In the genomic region with DNA sequence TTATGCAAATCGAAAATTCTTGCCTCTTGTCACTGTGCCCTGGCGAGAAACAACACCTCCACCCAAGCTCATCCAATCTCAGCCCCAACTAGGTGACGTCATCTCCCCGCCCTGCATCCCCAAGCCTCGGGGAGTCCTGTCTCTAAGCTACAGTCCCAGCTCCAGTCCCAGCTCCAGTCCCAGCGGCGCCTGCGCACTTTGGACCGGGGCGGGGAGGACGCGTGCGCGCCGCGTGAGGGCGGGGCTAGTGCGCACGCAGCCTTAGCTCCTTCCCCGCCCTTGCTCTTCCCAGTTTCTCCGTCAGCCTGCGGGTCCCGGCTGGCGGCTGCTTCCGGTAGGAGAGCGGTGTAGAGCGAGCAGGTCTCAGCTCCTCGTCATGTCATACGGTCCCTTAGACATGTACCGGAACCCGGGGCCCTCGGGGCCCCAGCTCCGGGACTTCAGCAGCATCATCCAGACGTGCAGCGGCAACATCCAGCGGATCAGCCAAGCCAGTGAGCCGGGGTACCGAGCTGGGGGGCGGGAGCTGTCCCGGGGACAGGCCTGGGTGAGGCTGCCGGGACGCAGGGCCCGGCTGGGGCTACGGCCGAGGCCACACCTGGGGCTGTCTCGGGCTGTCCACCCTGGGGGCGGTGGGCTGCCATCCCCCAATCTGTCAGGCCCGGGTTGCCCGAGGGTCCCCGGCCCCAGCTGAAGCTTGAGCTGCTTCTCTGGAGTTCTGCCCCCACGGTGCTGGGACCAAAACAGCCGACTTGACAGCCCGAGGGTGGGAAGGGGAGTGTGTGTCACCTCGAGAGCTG, we compare ENCODE assay signal across 1 cellular context.
TF ChIP-seq lines count a peak whose summit lies in the region.

A gene (plus strand): TSS at position 288 of the 800 bp plus-strand sequence. CDS start 89 bp downstream, at position 377.

TF ChIP-seq in HepG2, 621 proteins besides CTCF, POLR2A, EP300 and RAD21 (continued from another document and continues in another):
- TF ChIP-seq, protein P1, sequence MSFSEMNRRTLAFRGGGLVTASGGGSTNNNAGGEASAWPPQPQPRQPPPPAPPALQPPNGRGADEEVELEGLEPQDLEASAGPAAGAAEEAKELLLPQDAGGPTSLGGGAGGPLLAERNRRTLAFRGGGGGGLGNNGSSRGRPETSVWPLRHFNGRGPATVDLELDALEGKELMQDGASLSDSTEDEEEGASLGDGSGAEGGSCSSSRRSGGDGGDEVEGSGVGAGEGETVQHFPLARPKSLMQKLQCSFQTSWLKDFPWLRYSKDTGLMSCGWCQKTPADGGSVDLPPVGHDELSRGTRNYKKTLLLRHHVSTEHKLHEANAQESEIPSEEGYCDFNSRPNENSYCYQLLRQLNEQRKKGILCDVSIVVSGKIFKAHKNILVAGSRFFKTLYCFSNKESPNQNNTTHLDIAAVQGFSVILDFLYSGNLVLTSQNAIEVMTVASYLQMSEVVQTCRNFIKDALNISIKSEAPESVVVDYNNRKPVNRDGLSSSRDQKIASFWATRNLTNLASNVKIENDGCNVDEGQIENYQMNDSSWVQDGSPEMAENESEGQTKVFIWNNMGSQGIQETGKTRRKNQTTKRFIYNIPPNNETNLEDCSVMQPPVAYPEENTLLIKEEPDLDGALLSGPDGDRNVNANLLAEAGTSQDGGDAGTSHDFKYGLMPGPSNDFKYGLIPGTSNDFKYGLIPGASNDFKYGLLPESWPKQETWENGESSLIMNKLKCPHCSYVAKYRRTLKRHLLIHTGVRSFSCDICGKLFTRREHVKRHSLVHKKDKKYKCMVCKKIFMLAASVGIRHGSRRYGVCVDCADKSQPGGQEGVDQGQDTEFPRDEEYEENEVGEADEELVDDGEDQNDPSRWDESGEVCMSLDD (CRISPR knock-in tag; IDR thresholded peaks at IDR 0.05; ENCODE audit: borderline replicate concordance), result no peak
- TF ChIP-seq, protein P2, sequence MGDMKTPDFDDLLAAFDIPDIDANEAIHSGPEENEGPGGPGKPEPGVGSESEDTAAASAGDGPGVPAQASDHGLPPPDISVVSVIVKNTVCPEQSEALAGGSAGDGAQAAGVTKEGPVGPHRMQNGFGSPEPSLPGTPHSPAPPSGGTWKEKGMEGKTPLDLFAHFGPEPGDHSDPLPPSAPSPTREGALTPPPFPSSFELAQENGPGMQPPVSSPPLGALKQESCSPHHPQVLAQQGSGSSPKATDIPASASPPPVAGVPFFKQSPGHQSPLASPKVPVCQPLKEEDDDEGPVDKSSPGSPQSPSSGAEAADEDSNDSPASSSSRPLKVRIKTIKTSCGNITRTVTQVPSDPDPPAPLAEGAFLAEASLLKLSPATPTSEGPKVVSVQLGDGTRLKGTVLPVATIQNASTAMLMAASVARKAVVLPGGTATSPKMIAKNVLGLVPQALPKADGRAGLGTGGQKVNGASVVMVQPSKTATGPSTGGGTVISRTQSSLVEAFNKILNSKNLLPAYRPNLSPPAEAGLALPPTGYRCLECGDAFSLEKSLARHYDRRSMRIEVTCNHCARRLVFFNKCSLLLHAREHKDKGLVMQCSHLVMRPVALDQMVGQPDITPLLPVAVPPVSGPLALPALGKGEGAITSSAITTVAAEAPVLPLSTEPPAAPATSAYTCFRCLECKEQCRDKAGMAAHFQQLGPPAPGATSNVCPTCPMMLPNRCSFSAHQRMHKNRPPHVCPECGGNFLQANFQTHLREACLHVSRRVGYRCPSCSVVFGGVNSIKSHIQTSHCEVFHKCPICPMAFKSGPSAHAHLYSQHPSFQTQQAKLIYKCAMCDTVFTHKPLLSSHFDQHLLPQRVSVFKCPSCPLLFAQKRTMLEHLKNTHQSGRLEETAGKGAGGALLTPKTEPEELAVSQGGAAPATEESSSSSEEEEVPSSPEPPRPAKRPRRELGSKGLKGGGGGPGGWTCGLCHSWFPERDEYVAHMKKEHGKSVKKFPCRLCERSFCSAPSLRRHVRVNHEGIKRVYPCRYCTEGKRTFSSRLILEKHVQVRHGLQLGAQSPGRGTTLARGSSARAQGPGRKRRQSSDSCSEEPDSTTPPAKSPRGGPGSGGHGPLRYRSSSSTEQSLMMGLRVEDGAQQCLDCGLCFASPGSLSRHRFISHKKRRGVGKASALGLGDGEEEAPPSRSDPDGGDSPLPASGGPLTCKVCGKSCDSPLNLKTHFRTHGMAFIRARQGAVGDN (CRISPR knock-in tag; IDR thresholded peaks at IDR 0.05), result peak; percentile 86
- TF ChIP-seq ZNF788 (CRISPR knock-in tag; IDR thresholded peaks at IDR 0.05; ENCODE audit: borderline replicate concordance) (peak; percentile 29; the same call in 1 of the 2 replicates), CHD2 (IDR thresholded peaks at IDR 0.05; ENCODE audit: low read depth, low read length) (no peak), PHF21A (CRISPR knock-in tag; IDR thresholded peaks at IDR 0.05) (peak; percentile 73; the same call in 1 of the 2 replicates), ATM (IDR thresholded peaks at IDR 0.05; ENCODE audit: borderline replicate concordance) (no peak), ZNF510 (CRISPR knock-in tag; IDR thresholded peaks at IDR 0.05; ENCODE audit: low read depth) (0 out of 2 replicates have a peak, but pooled peaks have one; percentile 80), SNRNP70 (IDR thresholded peaks at IDR 0.05; ENCODE audit: low read depth, low read length) (no peak), SIX1 (CRISPR knock-in tag; IDR thresholded peaks at IDR 0.05; ENCODE audit: borderline replicate concordance) (0 out of 2 replicates have a peak, but pooled peaks have one; percentile 27), ZBTB42 (CRISPR knock-in tag; IDR thresholded peaks at IDR 0.05) (no peak), ZSCAN9 (CRISPR knock-in tag; IDR thresholded peaks at IDR 0.05; ENCODE audit: borderline replicate concordance) (peak; percentile 74; the same call in 1 of the 2 replicates), TCF7L2 (IDR thresholded peaks at IDR 0.05; ENCODE audit: low read depth, low read length) (no peak), SAP130 (CRISPR knock-in tag; IDR thresholded peaks at IDR 0.05; ENCODE audit: low read depth) (peak; percentile 93), RFX3 (CRISPR knock-in tag; IDR thresholded peaks at IDR 0.05) (peak; percentile 42; the same call in 1 of the 2 replicates), RFX1 (IDR thresholded peaks at IDR 0.05) (peak; percentile 80), ZZZ3 (CRISPR knock-in tag; IDR thresholded peaks at IDR 0.05; ENCODE audit: borderline replicate concordance) (no peak), ZNF34 (CRISPR knock-in tag; IDR thresholded peaks at IDR 0.05; ENCODE audit: borderline replicate concordance) (0 out of 2 replicates have a peak, but pooled peaks have one; percentile 42), YEATS4 (CRISPR knock-in tag; IDR thresholded peaks at IDR 0.05; ENCODE audit: borderline replicate concordance) (peak; percentile 38; the same call in 1 of the 2 replicates), ZNF768 (CRISPR knock-in tag; IDR thresholded peaks at IDR 0.05) (0 out of 2 replicates have a peak, but pooled peaks have one; percentile 16), ATF7-NPFF (CRISPR knock-in tag; IDR thresholded peaks at IDR 0.05; ENCODE audit: low read depth) (no peak), ZNF296 (CRISPR knock-in tag; conservative IDR thresholded peaks at IDR 0.05) (no peak), RNF2 (conservative IDR thresholded peaks at IDR 0.05; ENCODE audit: low read depth) (no peak), FIP1L1 (IDR thresholded peaks at IDR 0.05; ENCODE audit: borderline replicate concordance, insufficient read depth, low read depth, low read length) (no peak), ZNF761 (CRISPR knock-in tag; conservative IDR thresholded peaks at IDR 0.05) (0 out of 2 replicates have a peak, but pooled peaks have one; percentile 31), FOSL2 (CRISPR knock-in tag; IDR thresholded peaks at IDR 0.05) (peak; percentile 67), ATF7 (IDR thresholded peaks at IDR 0.05) (peak; percentile 100), ATF7 (CRISPR knock-in tag; IDR thresholded peaks at IDR 0.05) (peak; percentile 97), ZNF136 (CRISPR knock-in tag; IDR thresholded peaks at IDR 0.05; ENCODE audit: low read depth) (0 out of 2 replicates have a peak, but pooled peaks have one; percentile 56), NONO (IDR thresholded peaks at IDR 0.05) (no peak), NONO (CRISPR knock-in tag; conservative IDR thresholded peaks at IDR 0.05) (0 out of 2 replicates have a peak, but pooled peaks have one; percentile 39), ZNF33B (CRISPR knock-in tag; IDR thresholded peaks at IDR 0.05) (peak; percentile 81; the same call in 1 of the 2 replicates), ZFP82 (CRISPR knock-in tag; IDR thresholded peaks at IDR 0.05; ENCODE audit: borderline replicate concordance) (no peak), ZNF317 (CRISPR knock-in tag; IDR thresholded peaks at IDR 0.05) (peak; percentile 58; the same call in 1 of the 2 replicates)
- TF ChIP-seq, protein P3, sequence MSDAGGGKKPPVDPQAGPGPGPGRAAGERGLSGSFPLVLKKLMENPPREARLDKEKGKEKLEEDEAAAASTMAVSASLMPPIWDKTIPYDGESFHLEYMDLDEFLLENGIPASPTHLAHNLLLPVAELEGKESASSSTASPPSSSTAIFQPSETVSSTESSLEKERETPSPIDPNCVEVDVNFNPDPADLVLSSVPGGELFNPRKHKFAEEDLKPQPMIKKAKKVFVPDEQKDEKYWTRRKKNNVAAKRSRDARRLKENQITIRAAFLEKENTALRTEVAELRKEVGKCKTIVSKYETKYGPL (CRISPR knock-in tag; IDR thresholded peaks at IDR 0.05), result no peak
- TF ChIP-seq, protein P4, sequence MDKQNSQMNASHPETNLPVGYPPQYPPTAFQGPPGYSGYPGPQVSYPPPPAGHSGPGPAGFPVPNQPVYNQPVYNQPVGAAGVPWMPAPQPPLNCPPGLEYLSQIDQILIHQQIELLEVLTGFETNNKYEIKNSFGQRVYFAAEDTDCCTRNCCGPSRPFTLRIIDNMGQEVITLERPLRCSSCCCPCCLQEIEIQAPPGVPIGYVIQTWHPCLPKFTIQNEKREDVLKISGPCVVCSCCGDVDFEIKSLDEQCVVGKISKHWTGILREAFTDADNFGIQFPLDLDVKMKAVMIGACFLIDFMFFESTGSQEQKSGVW (CRISPR knock-in tag; IDR thresholded peaks at IDR 0.05; ENCODE audit: borderline replicate concordance), result no peak
- TF ChIP-seq, protein P5, sequence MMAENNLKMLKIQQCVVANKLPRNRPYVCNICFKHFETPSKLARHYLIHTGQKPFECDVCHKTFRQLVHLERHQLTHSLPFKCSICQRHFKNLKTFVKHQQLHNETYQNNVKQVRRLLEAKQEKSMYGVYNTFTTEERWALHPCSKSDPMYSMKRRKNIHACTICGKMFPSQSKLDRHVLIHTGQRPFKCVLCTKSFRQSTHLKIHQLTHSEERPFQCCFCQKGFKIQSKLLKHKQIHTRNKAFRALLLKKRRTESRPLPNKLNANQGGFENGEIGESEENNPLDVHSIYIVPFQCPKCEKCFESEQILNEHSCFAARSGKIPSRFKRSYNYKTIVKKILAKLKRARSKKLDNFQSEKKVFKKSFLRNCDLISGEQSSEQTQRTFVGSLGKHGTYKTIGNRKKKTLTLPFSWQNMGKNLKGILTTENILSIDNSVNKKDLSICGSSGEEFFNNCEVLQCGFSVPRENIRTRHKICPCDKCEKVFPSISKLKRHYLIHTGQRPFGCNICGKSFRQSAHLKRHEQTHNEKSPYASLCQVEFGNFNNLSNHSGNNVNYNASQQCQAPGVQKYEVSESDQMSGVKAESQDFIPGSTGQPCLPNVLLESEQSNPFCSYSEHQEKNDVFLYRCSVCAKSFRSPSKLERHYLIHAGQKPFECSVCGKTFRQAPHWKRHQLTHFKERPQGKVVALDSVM (CRISPR knock-in tag; IDR thresholded peaks at IDR 0.05), result peak; percentile 21; the same call in 1 of the 2 replicates
- TF ChIP-seq, protein P6, sequence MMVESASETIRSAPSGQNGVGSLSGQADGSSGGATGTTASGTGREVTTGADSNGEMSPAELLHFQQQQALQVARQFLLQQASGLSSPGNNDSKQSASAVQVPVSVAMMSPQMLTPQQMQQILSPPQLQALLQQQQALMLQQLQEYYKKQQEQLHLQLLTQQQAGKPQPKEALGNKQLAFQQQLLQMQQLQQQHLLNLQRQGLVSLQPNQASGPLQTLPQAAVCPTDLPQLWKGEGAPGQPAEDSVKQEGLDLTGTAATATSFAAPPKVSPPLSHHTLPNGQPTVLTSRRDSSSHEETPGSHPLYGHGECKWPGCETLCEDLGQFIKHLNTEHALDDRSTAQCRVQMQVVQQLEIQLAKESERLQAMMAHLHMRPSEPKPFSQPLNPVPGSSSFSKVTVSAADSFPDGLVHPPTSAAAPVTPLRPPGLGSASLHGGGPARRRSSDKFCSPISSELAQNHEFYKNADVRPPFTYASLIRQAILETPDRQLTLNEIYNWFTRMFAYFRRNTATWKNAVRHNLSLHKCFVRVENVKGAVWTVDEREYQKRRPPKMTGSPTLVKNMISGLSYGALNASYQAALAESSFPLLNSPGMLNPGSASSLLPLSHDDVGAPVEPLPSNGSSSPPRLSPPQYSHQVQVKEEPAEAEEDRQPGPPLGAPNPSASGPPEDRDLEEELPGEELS (CRISPR knock-in tag; IDR thresholded peaks at IDR 0.05), result peak; percentile 12; the same call in 1 of the 2 replicates
- TF ChIP-seq, protein P7, sequence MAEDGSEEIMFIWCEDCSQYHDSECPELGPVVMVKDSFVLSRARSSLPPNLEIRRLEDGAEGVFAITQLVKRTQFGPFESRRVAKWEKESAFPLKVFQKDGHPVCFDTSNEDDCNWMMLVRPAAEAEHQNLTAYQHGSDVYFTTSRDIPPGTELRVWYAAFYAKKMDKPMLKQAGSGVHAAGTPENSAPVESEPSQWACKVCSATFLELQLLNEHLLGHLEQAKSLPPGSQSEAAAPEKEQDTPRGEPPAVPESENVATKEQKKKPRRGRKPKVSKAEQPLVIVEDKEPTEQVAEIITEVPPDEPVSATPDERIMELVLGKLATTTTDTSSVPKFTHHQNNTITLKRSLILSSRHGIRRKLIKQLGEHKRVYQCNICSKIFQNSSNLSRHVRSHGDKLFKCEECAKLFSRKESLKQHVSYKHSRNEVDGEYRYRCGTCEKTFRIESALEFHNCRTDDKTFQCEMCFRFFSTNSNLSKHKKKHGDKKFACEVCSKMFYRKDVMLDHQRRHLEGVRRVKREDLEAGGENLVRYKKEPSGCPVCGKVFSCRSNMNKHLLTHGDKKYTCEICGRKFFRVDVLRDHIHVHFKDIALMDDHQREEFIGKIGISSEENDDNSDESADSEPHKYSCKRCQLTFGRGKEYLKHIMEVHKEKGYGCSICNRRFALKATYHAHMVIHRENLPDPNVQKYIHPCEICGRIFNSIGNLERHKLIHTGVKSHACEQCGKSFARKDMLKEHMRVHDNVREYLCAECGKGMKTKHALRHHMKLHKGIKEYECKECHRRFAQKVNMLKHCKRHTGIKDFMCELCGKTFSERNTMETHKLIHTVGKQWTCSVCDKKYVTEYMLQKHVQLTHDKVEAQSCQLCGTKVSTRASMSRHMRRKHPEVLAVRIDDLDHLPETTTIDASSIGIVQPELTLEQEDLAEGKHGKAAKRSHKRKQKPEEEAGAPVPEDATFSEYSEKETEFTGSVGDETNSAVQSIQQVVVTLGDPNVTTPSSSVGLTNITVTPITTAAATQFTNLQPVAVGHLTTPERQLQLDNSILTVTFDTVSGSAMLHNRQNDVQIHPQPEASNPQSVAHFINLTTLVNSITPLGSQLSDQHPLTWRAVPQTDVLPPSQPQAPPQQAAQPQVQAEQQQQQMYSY (CRISPR knock-in tag; IDR thresholded peaks at IDR 0.05), result 0 out of 2 replicates have a peak, but pooled peaks have one; percentile 29
- TF ChIP-seq, protein P8, sequence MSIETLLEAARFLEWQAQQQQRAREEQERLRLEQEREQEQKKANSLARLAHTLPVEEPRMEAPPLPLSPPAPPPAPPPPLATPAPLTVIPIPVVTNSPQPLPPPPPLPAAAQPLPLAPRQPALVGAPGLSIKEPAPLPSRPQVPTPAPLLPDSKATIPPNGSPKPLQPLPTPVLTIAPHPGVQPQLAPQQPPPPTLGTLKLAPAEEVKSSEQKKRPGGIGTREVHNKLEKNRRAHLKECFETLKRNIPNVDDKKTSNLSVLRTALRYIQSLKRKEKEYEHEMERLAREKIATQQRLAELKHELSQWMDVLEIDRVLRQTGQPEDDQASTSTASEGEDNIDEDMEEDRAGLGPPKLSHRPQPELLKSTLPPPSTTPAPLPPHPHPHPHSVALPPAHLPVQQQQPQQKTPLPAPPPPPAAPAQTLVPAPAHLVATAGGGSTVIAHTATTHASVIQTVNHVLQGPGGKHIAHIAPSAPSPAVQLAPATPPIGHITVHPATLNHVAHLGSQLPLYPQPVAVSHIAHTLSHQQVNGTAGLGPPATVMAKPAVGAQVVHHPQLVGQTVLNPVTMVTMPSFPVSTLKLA (IDR thresholded peaks at IDR 0.05), result peak; percentile 76
